ENCODE assay signal across 9 cellular contexts in the genomic region with DNA sequence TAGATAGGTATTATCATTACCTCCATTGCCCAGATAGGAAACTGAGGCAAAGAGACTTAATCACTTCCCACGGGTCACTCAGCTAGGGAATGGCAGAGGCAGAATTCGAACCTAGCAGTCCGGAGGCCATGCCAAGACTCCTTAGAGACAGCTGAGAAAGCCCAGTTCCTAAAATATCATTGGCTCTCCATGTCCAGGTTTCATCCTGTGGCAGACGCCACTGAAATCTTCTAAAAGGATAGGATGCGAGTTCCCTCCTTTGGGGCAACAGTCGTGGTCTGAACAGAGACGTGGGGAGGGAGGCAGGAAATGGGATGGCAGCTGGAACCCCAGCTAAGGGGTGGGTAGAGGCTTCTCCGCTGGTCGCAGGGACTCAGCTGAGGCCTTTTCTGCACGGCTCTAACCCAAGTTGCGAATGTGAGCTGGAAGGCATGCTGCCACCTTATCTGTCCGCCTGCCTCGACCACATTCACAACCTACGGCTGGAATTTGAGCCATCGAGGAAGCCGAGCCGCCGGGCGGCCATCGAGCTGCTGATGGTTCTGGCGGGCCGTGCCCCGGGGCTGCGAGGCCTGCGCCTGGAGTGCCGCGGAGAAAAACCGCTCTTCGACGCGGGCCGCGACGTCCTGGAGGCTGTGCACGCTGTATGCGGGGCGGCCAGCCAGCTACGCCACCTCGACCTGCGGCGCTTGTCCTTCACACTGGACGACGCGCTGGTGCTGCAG. TPM values are rescaled to one million over a fixed set of nuclear protein-coding genes. Genes with fewer than 3 reads are reported as not detected.
DNase-seq lines count a peak whose midpoint lies in the region; ATAC-seq and TF ChIP-seq lines count a peak whose summit lies in the region.
"Had no signal": no experiment of that assay in that cellular context is flagged by ENCODE, and none has a peak within 500 bp of the region (broad histone marks: within the 10 kb centered on the region; RNA-seq: fewer than 3 reads in every experiment).

No MANE protein-coding gene starts in this region.

- peaks cover 45% of the 10 kb centered on the region for H3K4me1 Mint-ChIP-seq in activated CD4-positive, alpha-beta T cell treated with anti-CD3 and anti-CD28 coated beads, Interleukin-2, amount 10 ng/mL, durations not matched to agents 24 days and 14 days
- peaks cover 67% of the 10 kb centered on the region for H3K4me1 Mint-ChIP-seq in activated CD8-positive, alpha-beta T cell treated with anti-CD3 and anti-CD28 coated beads, Interleukin-2, amount 10 ng/mL, durations not matched to agents 7 days and 5 days (ENCODE audit: low read depth)
- peaks cover 2% of the 10 kb centered on the region for H3K4me1 Mint-ChIP-seq in progenitor cell of endocrine pancreas (ENCODE audit: low read depth)

- H3K9me3 Mint-ChIP-seq in activated CD4-positive, alpha-beta T cell treated with anti-CD3 and anti-CD28 coated beads, Interleukin-2, amount 10 ng/mL, durations not matched to agents 24 days and 14 days = no peaks in the 10 kb centered on the region
- no peaks in the 10 kb centered on the region for H3K9me3 Mint-ChIP-seq in activated CD8-positive, alpha-beta T cell treated with anti-CD3 and anti-CD28 coated beads, Interleukin-2, amount 10 ng/mL, durations not matched to agents 7 days and 5 days (ENCODE audit: insufficient read depth)
- no peaks in the 10 kb centered on the region for H3K9me3 Mint-ChIP-seq in progenitor cell of endocrine pancreas (ENCODE audit: low read depth)

- peaks cover 13% of the 10 kb centered on the region for H3K27me3 Mint-ChIP-seq in activated CD4-positive, alpha-beta T cell treated with anti-CD3 and anti-CD28 coated beads, Interleukin-2, amount 10 ng/mL, durations not matched to agents 24 days and 14 days
- peaks cover 38% of the 10 kb centered on the region for H3K27me3 Mint-ChIP-seq in activated CD8-positive, alpha-beta T cell treated with anti-CD3 and anti-CD28 coated beads, Interleukin-2, amount 10 ng/mL, durations not matched to agents 7 days and 5 days (ENCODE audit: low read depth)
- peaks cover 80% of the 10 kb centered on the region for H3K27me3 Mint-ChIP-seq in progenitor cell of endocrine pancreas

- H3K9me2 ChIP-seq in MM.1S (replicated peaks; ENCODE audit: insufficient read depth, low read length) = no peaks in the 10 kb centered on the region

- H3K27ac ChIP-seq in suprapubic skin = peak overlapping the region; percentile 46
- no peak overlapping the region for H3K27ac ChIP-seq in MM.1S (ENCODE audit: low read length)

- H4K20me1 ChIP-seq in MM.1S (ENCODE audit: insufficient read depth, low read length) = no peaks in the 10 kb centered on the region

- H3K9me3 ChIP-seq in iPS-15b (ENCODE audit: control insufficient read depth, insufficient read depth, low read length) (no peaks in the 10 kb centered on the region), suprapubic skin (no peaks in the 10 kb centered on the region), MM.1S (replicated peaks; ENCODE audit: insufficient read depth, low read length) (no peaks in the 10 kb centered on the region)

- TF ChIP-seq EP300 in suprapubic skin (IDR thresholded peaks at IDR 0.05) = no peak

- no peak for DNase-seq in activated CD4-positive, alpha-beta T cell treated with anti-CD3 and anti-CD28 coated beads, Interleukin-2, amount 10 ng/mL, durations not matched to agents 24 days and 14 days
- no peak for DNase-seq in activated CD4-positive, alpha-beta T cell treated with anti-CD3 and anti-CD28 coated beads, Interleukin-2, amount 50 U/mL, for 1 hour
- no peak for DNase-seq in activated CD8-positive, alpha-beta T cell treated with anti-CD3 and anti-CD28 coated beads, Interleukin-2, amount 10 ng/mL, durations not matched to agents 7 days and 5 days
- no peak for DNase-seq in suprapubic skin (ENCODE audit: low spot score in 2 of 2)
- no peak for DNase-seq in MM.1S
- DNase-seq in NCI-H146 treated with DMSO at 0.1 percent for 48 hours (lab: John Stamatoyannopoulos, UW; ENCODE audit: unreplicated experiment) = no peak
- DNase-seq in progenitor cell of endocrine pancreas (ENCODE audit: low spot score, unreplicated experiment) = no peak
- DNase-seq: OCI-M1 had no signal

- CTCF ChIA-PET in activated CD8-positive, alpha-beta T cell treated with anti-CD3 and anti-CD28 coated beads, Interleukin-2, amount 10 ng/mL, durations not matched to agents 7 days and 5 days (lab: Charles Lee) = interaction anchor here (0.7 to 5.3 kb wide), 11 partner anchors 7 to 150 kb away, joined by 3 to 47 read pairs (median 5); a partner anchor contains a TSS

- intact Hi-C loops in activated CD4-positive, alpha-beta T cell treated with anti-CD3 and anti-CD28 coated beads, Interleukin-2, amount 10 ng/mL, durations not matched to agents 24 days and 14 days (cut with micrococcal nuclease) = no loop called here

- H3K4me1 ChIP-seq in iPS-15b (ENCODE audit: control insufficient read depth, insufficient read depth, low read length) (peaks cover 6% of the 10 kb centered on the region), suprapubic skin (peaks cover 75% of the 10 kb centered on the region), MM.1S (ENCODE audit: low read length) (peaks cover 31% of the 10 kb centered on the region)

- H3K4me3 Mint-ChIP-seq in activated CD4-positive, alpha-beta T cell treated with anti-CD3 and anti-CD28 coated beads, Interleukin-2, amount 10 ng/mL, durations not matched to agents 24 days and 14 days = peak overlapping the region; percentile 75
- peak overlapping the region; percentile 8 for H3K4me3 Mint-ChIP-seq in activated CD8-positive, alpha-beta T cell treated with anti-CD3 and anti-CD28 coated beads, Interleukin-2, amount 10 ng/mL, durations not matched to agents 7 days and 5 days
- no peak overlapping the region for H3K4me3 Mint-ChIP-seq in progenitor cell of endocrine pancreas (ENCODE audit: low read depth)

- H3K79me2 ChIP-seq in MM.1S (ENCODE audit: low read length) = peaks cover 10% of the 10 kb centered on the region

- H3K4me2 ChIP-seq in MM.1S (ENCODE audit: low read depth, low read length) = no peak overlapping the region

- peaks cover 41% of the 10 kb centered on the region for H3K36me3 Mint-ChIP-seq in activated CD4-positive, alpha-beta T cell treated with anti-CD3 and anti-CD28 coated beads, Interleukin-2, amount 10 ng/mL, durations not matched to agents 24 days and 14 days (ENCODE audit: low read depth)
- peaks cover 35% of the 10 kb centered on the region for H3K36me3 Mint-ChIP-seq in activated CD8-positive, alpha-beta T cell treated with anti-CD3 and anti-CD28 coated beads, Interleukin-2, amount 10 ng/mL, durations not matched to agents 7 days and 5 days (ENCODE audit: low read depth)
- H3K36me3 Mint-ChIP-seq in progenitor cell of endocrine pancreas (ENCODE audit: insufficient read depth) = no peaks in the 10 kb centered on the region

- no peak overlapping the region for H3K27ac Mint-ChIP-seq in activated CD4-positive, alpha-beta T cell treated with anti-CD3 and anti-CD28 coated beads, Interleukin-2, amount 10 ng/mL, durations not matched to agents 24 days and 14 days
- H3K27ac Mint-ChIP-seq in activated CD8-positive, alpha-beta T cell treated with anti-CD3 and anti-CD28 coated beads, Interleukin-2, amount 10 ng/mL, durations not matched to agents 7 days and 5 days = no peak overlapping the region
- no peak overlapping the region for H3K27ac Mint-ChIP-seq in progenitor cell of endocrine pancreas

- no peak for TF ChIP-seq POLR2A in suprapubic skin (IDR thresholded peaks at IDR 0.05)

- POLR2A ChIA-PET in activated CD8-positive, alpha-beta T cell treated with anti-CD3 and anti-CD28 coated beads, Interleukin-2, amount 10 ng/mL, durations not matched to agents 7 days and 5 days (lab: Charles Lee) = interaction anchor here (0.6 to 1.5 kb wide), 3 partner anchors 10 to 21 kb away, joined by 3 to 11 read pairs (median 4); no protein-coding TSS in a partner anchor

- H2AFZ ChIP-seq in MM.1S (ENCODE audit: low read length) = no peak overlapping the region

- H3K36me3 ChIP-seq in iPS-15b (ENCODE audit: control insufficient read depth, insufficient read depth, low read length) = no peaks in the 10 kb centered on the region
- H3K36me3 ChIP-seq in suprapubic skin = peaks cover 15% of the 10 kb centered on the region
- H3K36me3 ChIP-seq in MM.1S (replicated peaks; ENCODE audit: insufficient read depth, low read length) = no peaks in the 10 kb centered on the region

- H3K4me3 ChIP-seq in iPS-15b (ENCODE audit: low read depth, low read length) = peak overlapping the region; percentile 48
- peak overlapping the region; percentile 44 for H3K4me3 ChIP-seq in suprapubic skin
- no peak overlapping the region for H3K4me3 ChIP-seq in MM.1S (ENCODE audit: low read length)

- WGBS in suprapubic skin = 49% methylated on average over 27 of the region's 44 CpGs

- no peak overlapping the region for H3K9ac ChIP-seq in iPS-15b (ENCODE audit: low read depth, low read length)
- no peak overlapping the region for H3K9ac ChIP-seq in MM.1S (ENCODE audit: low read length)

- peaks cover 95% of the 10 kb centered on the region for H3K27me3 ChIP-seq in iPS-15b (ENCODE audit: control insufficient read depth, insufficient read depth, low read length)
- H3K27me3 ChIP-seq in suprapubic skin = no peaks in the 10 kb centered on the region
- no peaks in the 10 kb centered on the region for H3K27me3 ChIP-seq in MM.1S (replicated peaks; ENCODE audit: insufficient read depth, low read length)

- no peak for TF ChIP-seq CTCF in suprapubic skin (IDR thresholded peaks at IDR 0.05)
- TF ChIP-seq CTCF in MM.1S (IDR thresholded peaks at IDR 0.05; ENCODE audit: low read length) = no peak
- TF ChIP-seq CTCF in progenitor cell of endocrine pancreas (IDR thresholded peaks at IDR 0.05; ENCODE audit: unreplicated experiment) = no peak

- no peak for ATAC-seq in activated CD8-positive, alpha-beta T cell treated with anti-CD3 and anti-CD28 coated beads, Interleukin-2, amount 10 ng/mL, durations not matched to agents 7 days and 5 days

- H3F3A ChIP-seq in MM.1S (ENCODE audit: insufficient read depth, low read length) = peaks cover 22% of the 10 kb centered on the region

RNA-seq across cellular contexts. Expression of a gene that starts 1.9 kb away (rescaled TPM):
- total RNA-seq in activated CD4-positive, alpha-beta T cell treated with anti-CD3 and anti-CD28 coated beads, Interleukin-2, amount 10 ng/mL, durations not matched to agents 24 days and 14 days = 48.5 and 54.0 TPM in 2 replicates
- 10 to 100 TPM; 31.5 to 34.4 TPM for total RNA-seq in activated CD8-positive, alpha-beta T cell treated with anti-CD3 and anti-CD28 coated beads, Interleukin-2, amount 10 ng/mL, durations not matched to agents 7 days and 5 days
- total RNA-seq in suprapubic skin (100 to 1,000 TPM in 2 of 4 donors, 10 to 100 TPM in 2; 56.5 to 351 (median 102) TPM), progenitor cell of endocrine pancreas (2.2 and 6.8 TPM in 2 replicates)

RNA-seq across cellular contexts. Expression of a gene that starts 2.8 kb away (rescaled TPM):
- 25.1 and 30.0 TPM in 2 replicates for total RNA-seq in activated CD4-positive, alpha-beta T cell treated with anti-CD3 and anti-CD28 coated beads, Interleukin-2, amount 10 ng/mL, durations not matched to agents 24 days and 14 days
- total RNA-seq in activated CD8-positive, alpha-beta T cell treated with anti-CD3 and anti-CD28 coated beads, Interleukin-2, amount 10 ng/mL, durations not matched to agents 7 days and 5 days = 10 to 100 TPM; 22.7 to 24.8 TPM
- 100 to 1,000 TPM in 1 of 4 donors, 10 to 100 TPM in 3; 45.0 to 134 (median 58.8) TPM for total RNA-seq in suprapubic skin
- 1.7 and 2.1 TPM in 2 replicates for total RNA-seq in progenitor cell of endocrine pancreas

RNA-seq across cellular contexts. Expression of a gene that starts 2.9 kb away (rescaled TPM):
- total RNA-seq in activated CD4-positive, alpha-beta T cell treated with anti-CD3 and anti-CD28 coated beads, Interleukin-2, amount 10 ng/mL, durations not matched to agents 24 days and 14 days = 28.9 and 30.1 TPM in 2 replicates
- total RNA-seq in activated CD8-positive, alpha-beta T cell treated with anti-CD3 and anti-CD28 coated beads, Interleukin-2, amount 10 ng/mL, durations not matched to agents 7 days and 5 days = 10 to 100 TPM; 39.2 to 40.7 TPM
- total RNA-seq in suprapubic skin (10 to 100 TPM; 25.9 to 34.4 (median 28.7) TPM), progenitor cell of endocrine pancreas (5.6 and 6.6 TPM in 2 replicates)

RNA-seq across cellular contexts. Expression of a gene that starts 7.7 kb away (rescaled TPM):
- 31.0 and 36.7 TPM in 2 replicates for total RNA-seq in activated CD4-positive, alpha-beta T cell treated with anti-CD3 and anti-CD28 coated beads, Interleukin-2, amount 10 ng/mL, durations not matched to agents 24 days and 14 days
- 1 to 10 TPM; 7.4 to 8.2 TPM for total RNA-seq in activated CD8-positive, alpha-beta T cell treated with anti-CD3 and anti-CD28 coated beads, Interleukin-2, amount 10 ng/mL, durations not matched to agents 7 days and 5 days
- total RNA-seq in suprapubic skin = 100 to 1,000 TPM in 2 of 4 donors, 10 to 100 TPM in 2; 64.3 to 116 (median 90.5) TPM
- total RNA-seq in progenitor cell of endocrine pancreas = 9.4 and 12.7 TPM in 2 replicates

RNA-seq across cellular contexts. Expression of a gene that starts 11.8 kb away (rescaled TPM):
- 5.5 and 5.6 TPM in 2 replicates for total RNA-seq in activated CD4-positive, alpha-beta T cell treated with anti-CD3 and anti-CD28 coated beads, Interleukin-2, amount 10 ng/mL, durations not matched to agents 24 days and 14 days
- 1 to 10 TPM; 6.6 to 7.2 TPM for total RNA-seq in activated CD8-positive, alpha-beta T cell treated with anti-CD3 and anti-CD28 coated beads, Interleukin-2, amount 10 ng/mL, durations not matched to agents 7 days and 5 days
- total RNA-seq in suprapubic skin (1 to 10 TPM; 7.5 to 9.7 (median 9.0) TPM), progenitor cell of endocrine pancreas (5.1 TPM in 2 replicates)
